4 cellular contexts compared by ENCODE assay signal in genomic region chr2:127409716-127410115, GRCh38. TPM values are rescaled to one million over a fixed set of nuclear protein-coding genes. Genes with fewer than 3 reads are reported as not detected.
"Had no signal": no experiment of that assay in that cellular context is flagged by ENCODE, and none has a peak within 500 bp of the region (broad histone marks: within the 10 kb centered on the region; RNA-seq: fewer than 3 reads in every experiment).

No MANE protein-coding gene starts in this region.

RNA-seq across cellular contexts. Expression of gene PROC, which starts 8.5 kb away (rescaled TPM):
- total RNA-seq: naive thymus-derived CD8-positive, alpha-beta T cell; omental fat pad; prostate gland; SJCRH30 had no signal
- polyA plus RNA-seq: naive thymus-derived CD8-positive, alpha-beta T cell had no signal
